22 cellular contexts compared by ENCODE assay signal in genomic region chr5:67921004-67921601, GRCh38.
A peak's percentile ranks its signal among the peaks of the same experiment; 100 is the strongest.
DNase-seq lines count a peak whose midpoint lies in the region; ATAC-seq, FAIRE-seq and TF ChIP-seq lines count a peak whose summit lies in the region.
"Had no signal": no experiment of that assay in that cellular context is flagged by ENCODE, and none has a peak within 500 bp of the region (broad histone marks: within the 10 kb centered on the region; RNA-seq: fewer than 3 reads in every experiment).

No MANE protein-coding gene starts in this region.

- TF ChIP-seq POLR2A in prostate gland (IDR thresholded peaks at IDR 0.05) = no peak

- H3K4me3 ChIP-seq in astrocyte (ENCODE audit: insufficient read depth, low read depth, low read length) (no peak overlapping the region), fibroblast of lung (replicated peaks in 1 of 4; ENCODE audit: control extremely low read depth in 1 of 4, insufficient read depth in 1 of 4, low read depth in 3 of 4, low read length in 4 of 4) (no peak overlapping the region), prostate gland (no peak overlapping the region), upper lobe of right lung (no peak overlapping the region), MG63 (no peak overlapping the region)
- H3K4me3 ChIP-seq: GM23338, SJCRH30 had no signal

- H3K4me1 Mint-ChIP-seq in astrocyte (ENCODE audit: low read depth, unreplicated experiment) = no peaks in the 10 kb centered on the region
- H3K4me1 Mint-ChIP-seq: GM23338 had no signal

- intact Hi-C loops in prostate gland (cut with DNase I) (no loop called here), upper lobe of right lung (cut with DNase I) (no loop called here)

- no peak overlapping the region for H3K27ac Mint-ChIP-seq in astrocyte (ENCODE audit: unreplicated experiment)
- H3K27ac Mint-ChIP-seq: GM23338, IgD-negative memory B cell had no signal

- H3K9me3 ChIP-seq in astrocyte (ENCODE audit: insufficient read depth, low read depth, low read length) (no peaks in the 10 kb centered on the region), fibroblast of lung (ENCODE audit: control insufficient read depth, insufficient read depth, low read depth, low read length) (no peaks in the 10 kb centered on the region), prostate gland (no peaks in the 10 kb centered on the region), upper lobe of right lung (no peaks in the 10 kb centered on the region), MG63 (no peaks in the 10 kb centered on the region; the same call in 1 of the 2 replicates)
- H3K9me3 ChIP-seq: SJCRH30 had no signal

- H3K27me3 ChIP-seq in astrocyte (ENCODE audit: insufficient read depth, low read length) (no peaks in the 10 kb centered on the region), fibroblast of lung (ENCODE audit: control insufficient read depth, insufficient read depth, low read length) (no peaks in the 10 kb centered on the region), prostate gland (replicated peaks; ENCODE audit: insufficient read depth) (no peaks in the 10 kb centered on the region), upper lobe of right lung (no peaks in the 10 kb centered on the region), MG63 (no peaks in the 10 kb centered on the region)
- H3K27me3 ChIP-seq: SJCRH30 had no signal

- H4K20me1 ChIP-seq in astrocyte (ENCODE audit: insufficient read depth, low read length) (no peaks in the 10 kb centered on the region), fibroblast of lung (ENCODE audit: control insufficient read depth, extremely low read depth, insufficient read depth, low read length) (no peaks in the 10 kb centered on the region)

- H3K27ac ChIP-seq in astrocyte (ENCODE audit: low read depth, low read length) (no peak overlapping the region), fibroblast of lung (ENCODE audit: insufficient read depth, low read length) (no peak overlapping the region), prostate gland (no peak overlapping the region), upper lobe of right lung (no peak overlapping the region)
- H3K27ac ChIP-seq: C4-2B, SJCRH30 had no signal

- H3K9me3 Mint-ChIP-seq in astrocyte (ENCODE audit: unreplicated experiment) = peaks cover 5% of the 10 kb centered on the region

- H3K36me3 Mint-ChIP-seq in astrocyte (ENCODE audit: low read depth, unreplicated experiment) = no peaks in the 10 kb centered on the region

- no peaks in the 10 kb centered on the region for H3K36me3 ChIP-seq in astrocyte (ENCODE audit: insufficient read depth, low read length)
- no peaks in the 10 kb centered on the region for H3K36me3 ChIP-seq in fibroblast of lung (ENCODE audit: control insufficient read depth, insufficient read depth, low read length)
- H3K36me3 ChIP-seq in prostate gland = no peaks in the 10 kb centered on the region
- H3K36me3 ChIP-seq in upper lobe of right lung = no peaks in the 10 kb centered on the region
- H3K36me3 ChIP-seq in MG63 = no peaks in the 10 kb centered on the region
- H3K36me3 ChIP-seq: SJCRH30 had no signal

- DNase-seq in astrocyte (ENCODE audit: low read depth) (peak; percentile 55), fibroblast of lung (ENCODE audit: low read depth in 2 of 2) (peak; percentile 35 to 63), prostate gland (ENCODE audit: low spot score) (peak; percentile 18), upper lobe of right lung (no peak), MG63 (no peak)
- no peak for DNase-seq in activated CD8-positive, alpha-beta memory T cell treated with anti-CD3 and anti-CD28 coated beads, Interleukin-2, amount 50 U/mL, for 48 hours
- DNase-seq: ACHN, AML-193, DND-41, Kasumi-1, NCI-H1105, NCI-H1694, NCI-H2081 treated with DMSO at 0.1 percent for 48 hours, SJCRH30 had no signal

- peak; percentile 86 for ATAC-seq in upper lobe of right lung
- no peak for ATAC-seq in activated CD4-positive, CD25-positive, alpha-beta regulatory T cell treated with anti-CD3 and anti-CD28 coated beads, Interleukin-2, amount 50 U/mL, for 24 hours
- ATAC-seq: GM23338, HCT116, Panc1 had no signal

- H3K4me2 ChIP-seq in astrocyte (ENCODE audit: low read length) (no peak overlapping the region), fibroblast of lung (ENCODE audit: extremely low read depth, insufficient read depth, low read length) (no peak overlapping the region)
- H3K4me2 ChIP-seq: GM23338 had no signal

- H2AFZ ChIP-seq in astrocyte (ENCODE audit: low read depth, low read length) = no peak overlapping the region
- H2AFZ ChIP-seq in fibroblast of lung (ENCODE audit: low read length) = no peak overlapping the region
- H2AFZ ChIP-seq: GM23338 had no signal

- TF ChIP-seq CTCF in astrocyte (IDR thresholded peaks at IDR 0.05; ENCODE audit: insufficient read depth, low read depth, low read length) (no peak), fibroblast of lung (conservative IDR thresholded peaks at IDR 0.05 in 1 of 2, IDR thresholded peaks at IDR 0.05 in 1 of 2; ENCODE audit: low read depth in 1 of 2, low read length in 2 of 2) (no peak), prostate gland (IDR thresholded peaks at IDR 0.05) (no peak), upper lobe of right lung (IDR thresholded peaks at IDR 0.05) (no peak)

- H3K9ac ChIP-seq in astrocyte (ENCODE audit: low read length) (no peak overlapping the region), fibroblast of lung (ENCODE audit: insufficient read depth, low read length) (no peak overlapping the region)

- no peak overlapping the region for H3K4me3 Mint-ChIP-seq in astrocyte (ENCODE audit: unreplicated experiment)
- H3K4me3 Mint-ChIP-seq: GM23338, IgD-negative memory B cell had no signal

- peaks cover 8% of the 10 kb centered on the region for H3K27me3 Mint-ChIP-seq in astrocyte (ENCODE audit: low read depth, unreplicated experiment)

- H3K4me1 ChIP-seq in astrocyte (ENCODE audit: insufficient read depth, low read length) (no peaks in the 10 kb centered on the region), fibroblast of lung (ENCODE audit: control insufficient read depth, extremely low read depth, insufficient read depth, low read length) (no peaks in the 10 kb centered on the region), prostate gland (replicated peaks) (no peaks in the 10 kb centered on the region), upper lobe of right lung (no peaks in the 10 kb centered on the region)
- H3K4me1 ChIP-seq: SJCRH30 had no signal

- H3K79me2 ChIP-seq in astrocyte (ENCODE audit: insufficient read depth, low read length) = no peaks in the 10 kb centered on the region
- H3K79me2 ChIP-seq in fibroblast of lung (ENCODE audit: control insufficient read depth, insufficient read depth, low read length) = no peaks in the 10 kb centered on the region

- FAIRE-seq in astrocyte (lab: Jason Lieb, UNC) = no peak
- FAIRE-seq: G401.6, GM19239 had no signal

- WGBS in prostate gland = 44% methylated on average over 8 of the region's 8 CpGs

Comparison
In these comparisons a context has a peak if more than half of its experiments do, and no peak if none do; other contexts are left out.
1. DNase-seq: peak in astrocyte (single experiment), fibroblast of lung (2 of 2) and prostate gland (single experiment); none in upper lobe of right lung (single experiment), MG63 (single experiment) and activated CD8-positive, alpha-beta memory T cell treated with anti-CD3 and anti-CD28 coated beads, Interleukin-2, amount 50 U/mL, for 48 hours (single experiment).